In genomic region chr7:131186816-131187215, GRCh38 we compare ENCODE assay signal across 11 cellular contexts.
DNase-seq lines count a peak whose midpoint lies in the region; ATAC-seq, FAIRE-seq and TF ChIP-seq lines count a peak whose summit lies in the region.
"Had no signal": no experiment of that assay in that cellular context is flagged by ENCODE, and none has a peak within 500 bp of the region (broad histone marks: within the 10 kb centered on the region; RNA-seq: fewer than 3 reads in every experiment).

No MANE protein-coding gene starts in this region.

- POLR2A ChIA-PET in activated CD8-positive, alpha-beta T cell treated with anti-CD3 and anti-CD28 coated beads for 36 hours (lab: Charles Lee): interaction anchor here (0.6 to 6.0 kb wide), 2 partner anchors 33 to 79 kb away, joined by 3 to 41 read pairs; no protein-coding TSS in a partner anchor
- POLR2A ChIA-PET in activated CD8-positive, alpha-beta T cell treated with anti-CD3 and anti-CD28 coated beads, Interleukin-2, amount 10 ng/mL, durations not matched to agents 7 days and 5 days (lab: Charles Lee): interaction anchor here (3.2 kb wide), 1 partner anchor 77 kb away, joined by 18 read pairs; no protein-coding TSS in a partner anchor

- CTCF ChIA-PET in activated CD8-positive, alpha-beta T cell treated with anti-CD3 and anti-CD28 coated beads for 36 hours (lab: Charles Lee): no interaction called here
- CTCF ChIA-PET in activated CD8-positive, alpha-beta T cell treated with anti-CD3 and anti-CD28 coated beads, Interleukin-2, amount 10 ng/mL, durations not matched to agents 7 days and 5 days (lab: Charles Lee): interaction anchor here (0.6 kb wide), 1 partner anchor 173 kb away, joined by 3 read pairs; no protein-coding TSS in a partner anchor

- H3K27ac Mint-ChIP-seq in activated CD8-positive, alpha-beta T cell treated with anti-CD3 and anti-CD28 coated beads for 36 hours: peak overlapping the region; percentile 17
- H3K27ac Mint-ChIP-seq in activated CD8-positive, alpha-beta T cell treated with anti-CD3 and anti-CD28 coated beads, Interleukin-2, amount 10 ng/mL, durations not matched to agents 7 days and 5 days: no peak overlapping the region
- H3K27ac Mint-ChIP-seq in activated T-helper 1 cell treated with anti-CD3 and anti-CD28 coated beads, Interleukin-12 subunit alpha, Interleukin-12 subunit beta, Interleukin-2, Interleukin-4 antibody, amounts not matched to agents 30 ng/mL and 10 ng/mL and 1 ng/mL, durations not matched to agents 14 hours and 24 hours and 36 hours: peak overlapping the region; percentile 46
- H3K27ac Mint-ChIP-seq: CD4-positive, alpha-beta T cell had no signal

- ATAC-seq in activated CD8-positive, alpha-beta T cell treated with anti-CD3 and anti-CD28 coated beads for 36 hours: no peak
- no peak for ATAC-seq in activated CD8-positive, alpha-beta T cell treated with anti-CD3 and anti-CD28 coated beads, Interleukin-2, amount 10 ng/mL, durations not matched to agents 7 days and 5 days
- ATAC-seq in gastrocnemius medialis: peak; percentile 87
- no peak for ATAC-seq in foreskin keratinocyte

- no peaks in the 10 kb centered on the region for H3K27me3 Mint-ChIP-seq in activated CD8-positive, alpha-beta T cell treated with anti-CD3 and anti-CD28 coated beads for 36 hours
- H3K27me3 Mint-ChIP-seq in activated CD8-positive, alpha-beta T cell treated with anti-CD3 and anti-CD28 coated beads, Interleukin-2, amount 10 ng/mL, durations not matched to agents 7 days and 5 days (ENCODE audit: low read depth): no peaks in the 10 kb centered on the region
- H3K27me3 Mint-ChIP-seq in activated T-helper 1 cell treated with anti-CD3 and anti-CD28 coated beads, Interleukin-12 subunit alpha, Interleukin-12 subunit beta, Interleukin-2, Interleukin-4 antibody, amounts not matched to agents 30 ng/mL and 10 ng/mL and 1 ng/mL, durations not matched to agents 14 hours and 24 hours and 36 hours (ENCODE audit: insufficient read depth): no peaks in the 10 kb centered on the region
- H3K27me3 Mint-ChIP-seq: CD4-positive, alpha-beta T cell had no signal

- no peak for FAIRE-seq in GM12892 (lab: Jason Lieb, UNC)

- H3K9me3 ChIP-seq in left ventricle myocardium inferior (replicated peaks) (peaks cover 5% of the 10 kb centered on the region), gastrocnemius medialis (no peaks in the 10 kb centered on the region)

- no peak for DNase-seq in activated CD8-positive, alpha-beta T cell treated with anti-CD3 and anti-CD28 coated beads for 36 hours
- DNase-seq in activated CD8-positive, alpha-beta T cell treated with anti-CD3 and anti-CD28 coated beads, Interleukin-2, amount 10 ng/mL, durations not matched to agents 7 days and 5 days: no peak
- DNase-seq in activated T-helper 1 cell treated with anti-CD3 and anti-CD28 coated beads, Interleukin-12 subunit alpha, Interleukin-12 subunit beta, Interleukin-2, Interleukin-4 antibody, amounts not matched to agents 30 ng/mL and 10 ng/mL and 1 ng/mL, durations not matched to agents 14 hours and 24 hours and 36 hours (ENCODE audit: low spot score): no peak
- DNase-seq in left ventricle myocardium inferior: no peak
- peak; percentile 76 to 84 for DNase-seq in gastrocnemius medialis
- DNase-seq in GM13976 (ENCODE audit: low spot score): no peak
- no peak for DNase-seq in GM12892 (ENCODE audit: insufficient read length)
- DNase-seq in foreskin keratinocyte: no peak
- DNase-seq: ACHN; CD4-positive, alpha-beta T cell; cerebellar nuclear complex had no signal

- TF ChIP-seq CTCF in activated CD8-positive, alpha-beta T cell treated with anti-CD3 and anti-CD28 coated beads for 36 hours (IDR thresholded peaks at IDR 0.05): no peak
- TF ChIP-seq CTCF in left ventricle myocardium inferior (IDR thresholded peaks at IDR 0.05; ENCODE audit: borderline replicate concordance): no peak
- no peak for TF ChIP-seq CTCF in gastrocnemius medialis (IDR thresholded peaks at IDR 0.05 in 4 of 5, conservative IDR thresholded peaks at IDR 0.05 in 1 of 5)
- no peak for TF ChIP-seq CTCF in GM13976 (IDR thresholded peaks at IDR 0.05; ENCODE audit: borderline replicate concordance, control extremely low read depth, extremely low read depth, insufficient read depth, missing control alignments)
- TF ChIP-seq CTCF in foreskin keratinocyte (conservative IDR thresholded peaks at IDR 0.05): no peak

- H3K27me3 ChIP-seq in left ventricle myocardium inferior (ENCODE audit: low read depth) (no peaks in the 10 kb centered on the region), gastrocnemius medialis (no peaks in the 10 kb centered on the region), foreskin keratinocyte (no peaks in the 10 kb centered on the region)

- in situ Hi-C loops in gastrocnemius medialis (cut with MboI; ENCODE audit: low sequenced_read_pairs in 4 of 4): no loop called here
- in situ Hi-C loops in GM13976 (cut with MboI; ENCODE audit: low sequenced_read_pairs, unreplicated experiment): no loop called here

- H3K4me1 ChIP-seq in left ventricle myocardium inferior (peaks cover 28% of the 10 kb centered on the region), gastrocnemius medialis (peaks cover 18 to 57% of the 10 kb centered on the region in 2 donors), foreskin keratinocyte (peaks cover 19% of the 10 kb centered on the region)

- H3K36me3 Mint-ChIP-seq in activated CD8-positive, alpha-beta T cell treated with anti-CD3 and anti-CD28 coated beads for 36 hours (ENCODE audit: low read depth): peaks cover 3% of the 10 kb centered on the region
- peaks cover 5% of the 10 kb centered on the region for H3K36me3 Mint-ChIP-seq in activated CD8-positive, alpha-beta T cell treated with anti-CD3 and anti-CD28 coated beads, Interleukin-2, amount 10 ng/mL, durations not matched to agents 7 days and 5 days (ENCODE audit: low read depth)
- peaks cover 8% of the 10 kb centered on the region for H3K36me3 Mint-ChIP-seq in activated T-helper 1 cell treated with anti-CD3 and anti-CD28 coated beads, Interleukin-12 subunit alpha, Interleukin-12 subunit beta, Interleukin-2, Interleukin-4 antibody, amounts not matched to agents 30 ng/mL and 10 ng/mL and 1 ng/mL, durations not matched to agents 14 hours and 24 hours and 36 hours (ENCODE audit: low read depth)

- H3K36me3 ChIP-seq in left ventricle myocardium inferior (no peaks in the 10 kb centered on the region), gastrocnemius medialis (no peaks in the 10 kb centered on the region)

- no peak overlapping the region for H3K4me3 ChIP-seq in left ventricle myocardium inferior
- no peak overlapping the region for H3K4me3 ChIP-seq in gastrocnemius medialis

- H3K27ac ChIP-seq in left ventricle myocardium inferior (replicated peaks) (peak overlapping the region; percentile 87), gastrocnemius medialis (peak overlapping the region; percentile 82 to 95 (median 88)), foreskin keratinocyte (no peak overlapping the region)

- intact Hi-C loops in activated CD8-positive, alpha-beta T cell treated with anti-CD3 and anti-CD28 coated beads for 36 hours (cut with micrococcal nuclease): loop anchor here (5.0 kb wide), 1 partner anchor 80 kb away; no protein-coding TSS in a partner anchor
- intact Hi-C loops in activated T-helper 1 cell treated with anti-CD3 and anti-CD28 coated beads, Interleukin-12 subunit alpha, Interleukin-12 subunit beta, Interleukin-2, Interleukin-4 antibody, amounts not matched to agents 30 ng/mL and 10 ng/mL and 1 ng/mL, durations not matched to agents 14 hours and 24 hours and 36 hours (cut with micrococcal nuclease): loop anchor here (5.0 kb wide), 2 partner anchors 180 to 315 kb away; no protein-coding TSS in a partner anchor
- intact Hi-C loops in left ventricle myocardium inferior (cut with micrococcal nuclease) (no loop called here), gastrocnemius medialis (cut with DNase I; ENCODE audit: low total_unique reads) (loop anchor here (1.0 to 2.0 kb wide), 4 partner anchors 22 to 98 kb away; no protein-coding TSS in a partner anchor)

- no peak overlapping the region for H3K4me3 Mint-ChIP-seq in activated CD8-positive, alpha-beta T cell treated with anti-CD3 and anti-CD28 coated beads for 36 hours
- no peak overlapping the region for H3K4me3 Mint-ChIP-seq in activated CD8-positive, alpha-beta T cell treated with anti-CD3 and anti-CD28 coated beads, Interleukin-2, amount 10 ng/mL, durations not matched to agents 7 days and 5 days
- H3K4me3 Mint-ChIP-seq in activated T-helper 1 cell treated with anti-CD3 and anti-CD28 coated beads, Interleukin-12 subunit alpha, Interleukin-12 subunit beta, Interleukin-2, Interleukin-4 antibody, amounts not matched to agents 30 ng/mL and 10 ng/mL and 1 ng/mL, durations not matched to agents 14 hours and 24 hours and 36 hours: no peak overlapping the region
- H3K4me3 Mint-ChIP-seq: CD4-positive, alpha-beta T cell had no signal

- H3K4me1 Mint-ChIP-seq in activated CD8-positive, alpha-beta T cell treated with anti-CD3 and anti-CD28 coated beads for 36 hours (ENCODE audit: low read depth): peaks cover 74% of the 10 kb centered on the region
- peaks cover 55% of the 10 kb centered on the region for H3K4me1 Mint-ChIP-seq in activated CD8-positive, alpha-beta T cell treated with anti-CD3 and anti-CD28 coated beads, Interleukin-2, amount 10 ng/mL, durations not matched to agents 7 days and 5 days (ENCODE audit: low read depth)
- peaks cover 69% of the 10 kb centered on the region for H3K4me1 Mint-ChIP-seq in activated T-helper 1 cell treated with anti-CD3 and anti-CD28 coated beads, Interleukin-12 subunit alpha, Interleukin-12 subunit beta, Interleukin-2, Interleukin-4 antibody, amounts not matched to agents 30 ng/mL and 10 ng/mL and 1 ng/mL, durations not matched to agents 14 hours and 24 hours and 36 hours (ENCODE audit: low read depth)

- no peak for TF ChIP-seq POLR2A in gastrocnemius medialis (IDR thresholded peaks at IDR 0.05)
- TF ChIP-seq POLR2A in GM12892 (IDR thresholded peaks at IDR 0.05; ENCODE audit: low read depth, low read length): no peak

- H3K9me3 Mint-ChIP-seq in activated CD8-positive, alpha-beta T cell treated with anti-CD3 and anti-CD28 coated beads for 36 hours: peaks cover 5% of the 10 kb centered on the region
- H3K9me3 Mint-ChIP-seq in activated CD8-positive, alpha-beta T cell treated with anti-CD3 and anti-CD28 coated beads, Interleukin-2, amount 10 ng/mL, durations not matched to agents 7 days and 5 days (ENCODE audit: insufficient read depth): peaks cover 5% of the 10 kb centered on the region
- peaks cover 3% of the 10 kb centered on the region for H3K9me3 Mint-ChIP-seq in activated T-helper 1 cell treated with anti-CD3 and anti-CD28 coated beads, Interleukin-12 subunit alpha, Interleukin-12 subunit beta, Interleukin-2, Interleukin-4 antibody, amounts not matched to agents 30 ng/mL and 10 ng/mL and 1 ng/mL, durations not matched to agents 14 hours and 24 hours and 36 hours
- H3K9me3 Mint-ChIP-seq: CD4-positive, alpha-beta T cell had no signal

Comparison
In these comparisons a context has a peak if more than half of its experiments do, and no peak if none do; other contexts are left out.
1. ATAC-seq: peak in gastrocnemius medialis (2 of 2); none in activated CD8-positive, alpha-beta T cell treated with anti-CD3 and anti-CD28 coated beads for 36 hours (single experiment), activated CD8-positive, alpha-beta T cell treated with anti-CD3 and anti-CD28 coated beads, Interleukin-2, amount 10 ng/mL, durations not matched to agents 7 days and 5 days (single experiment) and foreskin keratinocyte (single experiment).
2. DNase-seq: peak in gastrocnemius medialis (2 of 2); none in activated CD8-positive, alpha-beta T cell treated with anti-CD3 and anti-CD28 coated beads for 36 hours (single experiment), activated CD8-positive, alpha-beta T cell treated with anti-CD3 and anti-CD28 coated beads, Interleukin-2, amount 10 ng/mL, durations not matched to agents 7 days and 5 days (single experiment), activated T-helper 1 cell treated with anti-CD3 and anti-CD28 coated beads, Interleukin-12 subunit alpha, Interleukin-12 subunit beta, Interleukin-2, Interleukin-4 antibody, amounts not matched to agents 30 ng/mL and 10 ng/mL and 1 ng/mL, durations not matched to agents 14 hours and 24 hours and 36 hours (single experiment), left ventricle myocardium inferior (single experiment), GM13976 (single experiment), GM12892 (single experiment) and foreskin keratinocyte (0 of 2).